1 cellular context compared by ENCODE assay signal in genomic region chr13:38697628-38698333, GRCh38.
TF ChIP-seq lines count a peak whose summit lies in the region.

No MANE protein-coding gene starts in this region.

TF ChIP-seq in GM23338, 12 proteins besides CTCF, POLR2A, EP300 and RAD21 (continued from another document):
- TF ChIP-seq CREB1 (CRISPR knock-in tag; IDR thresholded peaks at IDR 0.05; ENCODE audit: low read depth) = no peak
- no peak for TF ChIP-seq EZH2phosphoT487 (IDR thresholded peaks at IDR 0.05; ENCODE audit: unreplicated experiment)
